Comparison of ENCODE assay signal across 8 cellular contexts in genomic region chr11:62645934-62646824, GRCh38. TPM values are rescaled to one million over a fixed set of nuclear protein-coding genes. Genes with fewer than 3 reads are reported as not detected.
DNase-seq lines count a peak whose midpoint lies in the region; ATAC-seq and TF ChIP-seq lines count a peak whose summit lies in the region.

Gene GANAB (minus strand): TSS chr11:62646613. CDS start chr11:62646599, 14 bp downstream.

- no peaks in the 10 kb centered on the region for H3K9me3 ChIP-seq in adrenal gland (replicated peaks in 1 of 3)
- H3K9me3 ChIP-seq in heart left ventricle: no peaks in the 10 kb centered on the region
- H3K9me3 ChIP-seq in upper lobe of left lung: no peaks in the 10 kb centered on the region

- TF ChIP-seq POLR2A in adrenal gland (IDR thresholded peaks at IDR 0.05) (peak; percentile 77 to 88), heart left ventricle (IDR thresholded peaks at IDR 0.05) (peak in 1 of 2 donors; percentile 64), upper lobe of left lung (IDR thresholded peaks at IDR 0.05) (peak in 2 of 4 donors; percentile 86 to 87)

- ATAC-seq in HG02852 (IDR thresholded peaks at IDR 0.05; ENCODE audit: unreplicated experiment): peak; percentile 93
- ATAC-seq in heart left ventricle: peak; percentile 98 to 99 (median 98)
- peak; percentile 98 to 99 for ATAC-seq in upper lobe of left lung (ENCODE audit: low FRiP score in 2 of 2)

- peaks cover 0 to 34% of the 10 kb centered on the region in 2 donors for H3K36me3 ChIP-seq in adrenal gland (replicated peaks in 1 of 2)
- peaks cover 0 to 54% (median 48%) of the 10 kb centered on the region in 9 donors for H3K36me3 ChIP-seq in heart left ventricle
- H3K36me3 ChIP-seq in upper lobe of left lung: peaks cover 7 to 51% (median 37%) of the 10 kb centered on the region in 4 donors

- H3K27ac ChIP-seq in adrenal gland (peak within 1 kb of the TSS; percentile 82 to 95 (median 90)), heart left ventricle (peak within 1 kb of the TSS; percentile 67 to 98 (median 94)), upper lobe of left lung (peak within 1 kb of the TSS; percentile 89 to 98 (median 96))

- WGBS in adrenal gland, 4 donors: 0% methylated on average over 30 to 75 of the region's 75 CpGs
- 0% methylated on average over 37 to 75 of the region's 75 CpGs for WGBS in heart left ventricle, 4 donors
- WGBS in upper lobe of left lung, 2 donors: 0% methylated on average over 24 to 72 of the region's 75 CpGs

- peak within 1 kb of the TSS; percentile 91 for H3K4me3 ChIP-seq in GM12875 (ENCODE audit: low read depth, low read length)
- peak within 1 kb of the TSS; percentile 75 to 98 (median 85) for H3K4me3 ChIP-seq in adrenal gland
- peak within 1 kb of the TSS; percentile 63 to 100 (median 88) for H3K4me3 ChIP-seq in heart left ventricle
- peak within 1 kb of the TSS; percentile 75 to 99 (median 92) for H3K4me3 ChIP-seq in upper lobe of left lung

- no peak for TF ChIP-seq EP300 in upper lobe of left lung (IDR thresholded peaks at IDR 0.05)

- H3K4me1 ChIP-seq in adrenal gland (replicated peaks in 1 of 2) (peaks cover 11 to 23% of the 10 kb centered on the region in 2 donors), heart left ventricle (peaks cover 0 to 35% (median 21%) of the 10 kb centered on the region in 12 donors), upper lobe of left lung (peaks cover 17 to 40% (median 21%) of the 10 kb centered on the region in 4 donors)

- TF ChIP-seq CTCF in GM12875 (IDR thresholded peaks at IDR 0.05; ENCODE audit: borderline replicate concordance, insufficient read depth, low read depth, low read length): no peak
- TF ChIP-seq CTCF in adrenal gland (IDR thresholded peaks at IDR 0.05): peak in 1 of 6 experiments; percentile 3
- TF ChIP-seq CTCF in heart left ventricle (IDR thresholded peaks at IDR 0.05): peak in 1 of 12 donors; percentile 3
- peak in 2 of 6 experiments; percentile 16 to 18 for TF ChIP-seq CTCF in upper lobe of left lung (IDR thresholded peaks at IDR 0.05)

- H3K27me3 ChIP-seq in adrenal gland (no peaks in the 10 kb centered on the region), heart left ventricle (no peaks in the 10 kb centered on the region), upper lobe of left lung (no peaks in the 10 kb centered on the region)

- intact Hi-C loops in adrenal gland (cut with DNase I): no loop called here
- intact Hi-C loops in heart left ventricle (cut with DNase I): loop anchor here in 5 of 10 donors (1.0 to 5.0 kb wide), 3 partner anchors 19 to 34 kb away; partner anchors contain the start of genes EML3 (in 3 of the 5), ROM1 (in 3 of the 5), C11orf98 (in 1 of the 5) and CSKMT (in 1 of the 5)
- intact Hi-C loops in posterior cingulate gyrus (cut with DNase I): loop anchor here (1.0 kb wide), 1 partner anchor 24 kb away; no protein-coding TSS in a partner anchor

- DNase-seq in NCI-H146 (lab: John Stamatoyannopoulos, UW) (peak; percentile 99), T-helper 1 cell (peak; percentile 97 to 99 (median 98)), adrenal gland (peak; percentile 99 to 100 (median 100)), heart left ventricle (peak; percentile 99 to 100 (median 99)), posterior cingulate gyrus (peak; percentile 98 to 100 (median 99)), upper lobe of left lung (peak; percentile 98 to 99)

RNA-seq across cellular contexts. Expression of gene GANAB, which starts in this region (rescaled TPM):
- total RNA-seq in adrenal gland: 100 to 1,000 TPM; 105 to 304 (median 214) TPM
- polyA plus RNA-seq in adrenal gland: 100 to 1,000 TPM in 1 of 3 donors, 10 to 100 TPM in 2; 90.9 to 177 (median 94.0) TPM
- 100 to 1,000 TPM in 4 of 9 donors, 10 to 100 TPM in 5; 64.4 to 182 (median 99.1) TPM for total RNA-seq in heart left ventricle
- polyA plus RNA-seq in heart left ventricle: 100 to 1,000 TPM in 1 of 2 donors, 10 to 100 TPM in 1; 49.3 to 113 TPM
- 100 to 1,000 TPM in 4 of 6 donors, 10 to 100 TPM in 2; 82.3 to 240 (median 138) TPM for total RNA-seq in upper lobe of left lung

Comparison
In these comparisons a context has a peak if more than half of its experiments do, and no peak if none do; other contexts are left out.
1. Peak in every context shown above with its lines: DNase-seq, ATAC-seq, H3K4me3 ChIP-seq and H3K27ac ChIP-seq.